Comparison of ENCODE assay signal across 31 cellular contexts in the genomic region with DNA sequence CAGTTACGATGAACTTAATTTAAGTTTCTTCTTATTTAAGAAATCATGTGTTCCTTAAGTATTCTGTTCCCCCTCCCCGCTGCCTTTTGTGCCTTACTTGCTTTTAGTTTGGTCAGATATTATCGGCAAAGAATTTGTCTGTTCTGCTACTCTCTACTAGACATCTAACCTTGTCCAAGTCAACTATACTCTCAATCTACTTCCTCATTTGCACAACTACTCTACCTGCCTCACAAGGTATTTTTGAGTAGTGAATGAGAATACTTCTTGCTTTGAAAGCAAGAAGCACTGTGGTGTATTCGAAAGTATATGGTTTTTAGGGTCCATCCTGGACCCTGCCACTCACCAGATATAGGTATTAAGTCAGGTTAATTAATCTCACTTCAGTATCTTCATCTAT. TPM values are rescaled to one million over a fixed set of nuclear protein-coding genes. Genes with fewer than 3 reads are reported as not detected.
"Had no signal": no experiment of that assay in that cellular context is flagged by ENCODE, and none has a peak within 500 bp of the region (broad histone marks: within the 10 kb centered on the region; RNA-seq: fewer than 3 reads in every experiment).

No MANE protein-coding gene starts in this region.

- H3K27ac ChIP-seq: brain microvascular endothelial cell, parathyroid adenoma, psoas muscle, vagina had no signal

- H3K9ac ChIP-seq: parathyroid adenoma had no signal

- H3K9me3 ChIP-seq: psoas muscle, sigmoid colon, vagina had no signal

- H3K9me3 Mint-ChIP-seq: mesothelial cell of epicardium; naive thymus-derived CD4-positive, alpha-beta T cell; neural crest cell; stimulated activated effector memory CD8-positive, alpha-beta T cell treated with anti-CD3 and anti-CD28 coated beads, Interleukin-12 subunit alpha, Interleukin-12 subunit beta, amount 100 ng/mL, for 72 hours; stimulated activated naive CD8-positive, alpha-beta T cell treated with anti-CD3 and anti-CD28 coated beads, Interleukin-15, amount 100 ng/mL, for 72 hours; T-helper 2 cell treated with Interferon-gamma antibody and Interleukin-4, amounts not matched to agents 5 μg/mL and 100 μg/mL, for 36 hours; type B pancreatic cell had no signal

- H2AFZ ChIP-seq: parathyroid adenoma had no signal

- H3K4me3 ChIP-seq: psoas muscle, sigmoid colon, vagina had no signal

- H3K36me3 ChIP-seq: sigmoid colon, vagina had no signal

- H3K36me3 Mint-ChIP-seq: mesothelial cell of epicardium; stimulated activated effector memory CD8-positive, alpha-beta T cell treated with anti-CD3 and anti-CD28 coated beads, Interleukin-12 subunit alpha, Interleukin-12 subunit beta, amount 100 ng/mL, for 72 hours; type B pancreatic cell had no signal

- H3K4me1 ChIP-seq: parathyroid adenoma, psoas muscle, vagina had no signal

- H3K79me2 ChIP-seq: parathyroid adenoma had no signal

- DNase-seq: activated CD4-positive, alpha-beta T cell treated with anti-CD3 and anti-CD28 coated beads for 48 hours; activated CD4-positive, alpha-beta T cell treated with anti-CD3 and anti-CD28 coated beads, Interleukin-2, amount 50 U/mL, for 48 hours; activated CD8-positive, alpha-beta memory T cell treated with anti-CD3 and anti-CD28 coated beads for 24 hours; activated gamma-delta T cell treated with Interleukin-2 at 50 U/mL for 16 hours; activated naive CD4-positive, alpha-beta T cell treated with anti-CD3 and anti-CD28 coated beads, Interleukin-2, amount 50 U/mL, for 16 hours; amniotic stem cell; brain microvascular endothelial cell; cortex of kidney; head of caudate nucleus; hippocampal formation; left colon; mammary epithelial cell; naive thymus-derived CD4-positive, alpha-beta T cell; occipital lobe; psoas muscle; sigmoid colon; small intestine; stimulated activated CD4-positive, alpha-beta T cell treated with anti-CD3 and anti-CD28 coated beads, Interleukin-4, amount 100 ng/mL, for 24 hours; stimulated activated naive CD8-positive, alpha-beta T cell treated with anti-CD3 and anti-CD28 coated beads, Interleukin-15, amount 100 ng/mL, for 72 hours; substantia nigra had no signal

- FAIRE-seq: astrocyte, endothelial cell of umbilical vein, keratinocyte, small intestine had no signal

- H3K27ac Mint-ChIP-seq: mesothelial cell of epicardium; stimulated activated effector memory CD8-positive, alpha-beta T cell treated with anti-CD3 and anti-CD28 coated beads, Interleukin-12 subunit alpha, Interleukin-12 subunit beta, amount 100 ng/mL, for 72 hours; stimulated activated naive CD8-positive, alpha-beta T cell treated with anti-CD3 and anti-CD28 coated beads, Interleukin-15, amount 100 ng/mL, for 72 hours; T-helper 2 cell treated with Interferon-gamma antibody and Interleukin-4, amounts not matched to agents 5 μg/mL and 100 μg/mL, for 36 hours; type B pancreatic cell had no signal

- H3K4me3 Mint-ChIP-seq: mesothelial cell of epicardium; naive thymus-derived CD4-positive, alpha-beta T cell; neural crest cell; stimulated activated effector memory CD8-positive, alpha-beta T cell treated with anti-CD3 and anti-CD28 coated beads, Interleukin-12 subunit alpha, Interleukin-12 subunit beta, amount 100 ng/mL, for 72 hours; stimulated activated naive CD8-positive, alpha-beta T cell treated with anti-CD3 and anti-CD28 coated beads, Interleukin-15, amount 100 ng/mL, for 72 hours; T-helper 2 cell treated with Interferon-gamma antibody and Interleukin-4, amounts not matched to agents 5 μg/mL and 100 μg/mL, for 36 hours; type B pancreatic cell had no signal

- ATAC-seq: left colon; naive thymus-derived CD4-positive, alpha-beta T cell; stimulated activated effector memory CD8-positive, alpha-beta T cell treated with anti-CD3 and anti-CD28 coated beads, Interleukin-12 subunit alpha, Interleukin-12 subunit beta, amount 100 ng/mL, for 72 hours; stimulated activated naive CD8-positive, alpha-beta T cell treated with anti-CD3 and anti-CD28 coated beads, Interleukin-15, amount 100 ng/mL, for 72 hours had no signal

- H3K27me3 ChIP-seq: brain microvascular endothelial cell, sigmoid colon, vagina had no signal

- H3K27me3 Mint-ChIP-seq: naive thymus-derived CD4-positive, alpha-beta T cell; stimulated activated naive CD8-positive, alpha-beta T cell treated with anti-CD3 and anti-CD28 coated beads, Interleukin-15, amount 100 ng/mL, for 72 hours; type B pancreatic cell had no signal

RNA-seq across cellular contexts. Expression of a gene that starts 21.8 kb away (rescaled TPM):
- total RNA-seq: cardiac septum, mesothelial cell of epicardium, neural crest cell, vagina had no signal
